ENCODE assay signal across 19 cellular contexts in the genomic region with DNA sequence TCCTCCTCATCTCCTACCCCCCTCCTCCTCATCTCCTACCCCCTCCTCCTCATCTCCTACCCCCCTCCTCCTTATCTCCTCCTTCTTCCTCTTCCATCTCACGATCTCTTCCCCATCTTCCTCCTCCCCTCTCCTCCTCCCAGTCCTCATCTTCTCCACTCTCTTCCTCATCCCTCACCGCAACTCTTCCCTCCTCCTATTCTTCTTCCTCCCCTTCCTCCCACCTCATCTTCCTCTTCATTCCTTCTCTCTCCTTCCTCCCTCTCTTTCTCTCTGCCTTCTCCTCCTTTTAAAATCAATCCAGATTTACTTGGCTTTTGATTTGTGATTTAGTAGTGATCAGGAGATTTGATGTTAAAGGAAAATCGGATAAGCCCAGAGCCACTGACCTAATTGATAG. TPM values are rescaled to one million over a fixed set of nuclear protein-coding genes. Genes with fewer than 3 reads are reported as not detected.
A peak's percentile ranks its signal among the peaks of the same experiment; 100 is the strongest.
DNase-seq lines count a peak whose midpoint lies in the region; ATAC-seq, FAIRE-seq and TF ChIP-seq lines count a peak whose summit lies in the region.
"Had no signal": no experiment of that assay in that cellular context is flagged by ENCODE, and none has a peak within 500 bp of the region (broad histone marks: within the 10 kb centered on the region; RNA-seq: fewer than 3 reads in every experiment).

No MANE protein-coding gene starts in this region.

- H3K4me3 ChIP-seq in HepG2 (replicated peaks in 1 of 3; ENCODE audit: insufficient read depth in 1 of 3, low read depth in 2 of 3, low read length in 3 of 3) (no peak overlapping the region), right lobe of liver (no peak overlapping the region)
- H3K4me3 ChIP-seq: BLaER1 had no signal

- H3K27ac Mint-ChIP-seq in WTC11: no peak overlapping the region
- H3K27ac Mint-ChIP-seq in glutamatergic neuron (ENCODE audit: unreplicated experiment): peak overlapping the region; percentile 52
- H3K27ac Mint-ChIP-seq in stimulated activated naive CD8-positive, alpha-beta T cell treated with anti-CD3 and anti-CD28 coated beads, Interleukin-15, amount 100 ng/mL, for 72 hours: peak overlapping the region; percentile 23 to 83
- H3K27ac Mint-ChIP-seq: CD4-positive, alpha-beta memory T cell had no signal

- H3K4me2 ChIP-seq in HepG2 (ENCODE audit: low read depth, low read length): no peak overlapping the region
- H3K4me2 ChIP-seq: BLaER1 had no signal

- H3K9me3 ChIP-seq in HepG2 (ENCODE audit: low read length): no peaks in the 10 kb centered on the region
- no peaks in the 10 kb centered on the region for H3K9me3 ChIP-seq in right lobe of liver
- H3K9me3 ChIP-seq: BLaER1 had no signal

- BruUV-seq in HepG2 (replicated peaks; lab: Mats Ljungman, UMichigan): no TSS peak

- CTCF ChIA-PET in HepG2 (lab: Yijun Ruan, JAX; ENCODE audit: low intra/inter-chr PET ratio, low total read pairs): no interaction called here
- CTCF ChIA-PET in WTC11 (lab: Charles Lee): no interaction called here

- H3K27ac ChIP-seq in HepG2 (ENCODE audit: extremely low read length, insufficient read depth, low read length): no peak overlapping the region
- H3K27ac ChIP-seq in right lobe of liver: no peak overlapping the region
- H3K27ac ChIP-seq: BLaER1, HL-60 had no signal

- no peak overlapping the region for H3K4me3 Mint-ChIP-seq in WTC11
- H3K4me3 Mint-ChIP-seq in glutamatergic neuron (ENCODE audit: unreplicated experiment): no peak overlapping the region
- H3K4me3 Mint-ChIP-seq in stimulated activated naive CD8-positive, alpha-beta T cell treated with anti-CD3 and anti-CD28 coated beads, Interleukin-15, amount 100 ng/mL, for 72 hours: no peak overlapping the region
- H3K4me3 Mint-ChIP-seq: CD4-positive, alpha-beta memory T cell; H9 had no signal

- no peaks in the 10 kb centered on the region for H3K36me3 Mint-ChIP-seq in WTC11
- H3K36me3 Mint-ChIP-seq in glutamatergic neuron (ENCODE audit: unreplicated experiment): no peaks in the 10 kb centered on the region
- H3K36me3 Mint-ChIP-seq: CD14-positive monocyte; CD4-positive, alpha-beta memory T cell had no signal

- H3K9me3 Mint-ChIP-seq in WTC11 (no peaks in the 10 kb centered on the region), glutamatergic neuron (ENCODE audit: unreplicated experiment) (peaks cover 2% of the 10 kb centered on the region)
- no peaks in the 10 kb centered on the region for H3K9me3 Mint-ChIP-seq in stimulated activated naive CD8-positive, alpha-beta T cell treated with anti-CD3 and anti-CD28 coated beads, Interleukin-15, amount 100 ng/mL, for 72 hours
- H3K9me3 Mint-ChIP-seq: CD14-positive monocyte; CD4-positive, alpha-beta memory T cell; H9 had no signal

- no peak overlapping the region for H2AFZ ChIP-seq in HepG2 (ENCODE audit: low read length)

- WGBS in HepG2 (ENCODE audit: low lambda C conversion rate): 80% methylated on average over 3 of the region's 3 CpGs
- 68% methylated on average over 3 of the region's 3 CpGs for WGBS in right lobe of liver (ENCODE audit: insufficient coverage, low coverage, low lambda C conversion rate, missing lambda C conversion rate)

- H3K27me3 Mint-ChIP-seq in WTC11 (ENCODE audit: low read depth) (no peaks in the 10 kb centered on the region), glutamatergic neuron (ENCODE audit: unreplicated experiment) (no peaks in the 10 kb centered on the region)
- peaks cover 15% of the 10 kb centered on the region for H3K27me3 Mint-ChIP-seq in stimulated activated naive CD8-positive, alpha-beta T cell treated with anti-CD3 and anti-CD28 coated beads, Interleukin-15, amount 100 ng/mL, for 72 hours

- POLR2A ChIA-PET in HepG2 (lab: Yijun Ruan, JAX): no interaction called here
- POLR2A ChIA-PET in WTC11 (lab: Charles Lee): no interaction called here

- H3K9ac ChIP-seq in HepG2 (ENCODE audit: insufficient read depth, low read depth, low read length): no peak overlapping the region
- H3K9ac ChIP-seq: BLaER1 had no signal

- in situ Hi-C loops in HepG2 (cut with HindIII; ENCODE audit: extremely low pct_ligation_motif_present, low pct_unique_long_range_greater_than_20kb): no loop called here

- H4K20me1 ChIP-seq in HepG2 (ENCODE audit: insufficient read depth, low read length): no peaks in the 10 kb centered on the region
- H4K20me1 ChIP-seq: BLaER1 had no signal

- H3K4me1 ChIP-seq in HepG2 (ENCODE audit: insufficient read depth, low read length) (peaks cover 63% of the 10 kb centered on the region), right lobe of liver (peaks cover 0 to 18% (median 4%) of the 10 kb centered on the region in 4 donors)
- H3K4me1 ChIP-seq: BLaER1 had no signal

- peaks cover 53% of the 10 kb centered on the region for H3K4me1 Mint-ChIP-seq in WTC11
- H3K4me1 Mint-ChIP-seq in glutamatergic neuron (ENCODE audit: low read depth, unreplicated experiment): peaks cover 7% of the 10 kb centered on the region
- no peaks in the 10 kb centered on the region for H3K4me1 Mint-ChIP-seq in stimulated activated naive CD8-positive, alpha-beta T cell treated with anti-CD3 and anti-CD28 coated beads, Interleukin-15, amount 100 ng/mL, for 72 hours

- no peak for TF ChIP-seq POLR2A in HepG2 (IDR thresholded peaks at IDR 0.05; ENCODE audit: insufficient read depth in 1 of 2, low read depth in 2 of 2, low read length in 2 of 2)
- TF ChIP-seq POLR2A in right lobe of liver (IDR thresholded peaks at IDR 0.05): no peak

- H3K27me3 ChIP-seq in HepG2 (ENCODE audit: control insufficient read depth in 1 of 2, insufficient read depth in 2 of 2, low read length in 2 of 2): peaks cover 0 to 1% of the 10 kb centered on the region in 2 experiments; a peak in 2 of 5 replicates
- no peaks in the 10 kb centered on the region for H3K27me3 ChIP-seq in right lobe of liver
- H3K27me3 ChIP-seq: BLaER1 had no signal

- TF ChIP-seq CTCF in HepG2 (CRISPR knock-in tag; IDR thresholded peaks at IDR 0.05) (no peak), right lobe of liver (IDR thresholded peaks at IDR 0.05) (no peak), WTC11 (IDR thresholded peaks at IDR 0.05) (no peak), glutamatergic neuron (IDR thresholded peaks at IDR 0.05; ENCODE audit: partially characterized antibody, unreplicated experiment) (no peak)

- no peaks in the 10 kb centered on the region for H3K36me3 ChIP-seq in HepG2 (replicated peaks in 1 of 2; ENCODE audit: control insufficient read depth in 1 of 2, insufficient read depth in 2 of 2, low read length in 2 of 2)
- no peaks in the 10 kb centered on the region for H3K36me3 ChIP-seq in right lobe of liver
- H3K36me3 ChIP-seq: BLaER1 had no signal

- TF ChIP-seq EP300 in HepG2 (IDR thresholded peaks at IDR 0.05; ENCODE audit: low read depth in 2 of 2, low read length in 2 of 2) (no peak), HepG2 (CRISPR knock-in tag; IDR thresholded peaks at IDR 0.05; ENCODE audit: borderline replicate concordance) (no peak)

- no peak for FAIRE-seq in HepG2 (lab: Jason Lieb, UNC)

- H3K79me2 ChIP-seq in HepG2 (ENCODE audit: insufficient read depth, low read length): no peaks in the 10 kb centered on the region

- no peak for DNase-seq in HepG2 (ENCODE audit: low spot score)
- no peak for DNase-seq in right lobe of liver
- no peak for DNase-seq in WTC11 (ENCODE audit: low spot score)
- DNase-seq in glutamatergic neuron: no peak
- no peak for DNase-seq in stimulated activated naive CD8-positive, alpha-beta T cell treated with anti-CD3 and anti-CD28 coated beads, Interleukin-15, amount 100 ng/mL, for 72 hours
- no peak for DNase-seq in NCI-H524 treated with DMSO at 0.1 percent for 48 hours (lab: John Stamatoyannopoulos, UW)
- DNase-seq: 8988T; CD4-positive, alpha-beta memory T cell; DMS153; DMS79 treated with DMSO at 0.1 percent for 48 hours; GF-D8; GOT3; H9; IMR-90 had no signal

- no peak for ATAC-seq in HepG2
- ATAC-seq in right lobe of liver: no peak
- ATAC-seq in WTC11: no peak
- no peak for ATAC-seq in stimulated activated naive CD8-positive, alpha-beta T cell treated with anti-CD3 and anti-CD28 coated beads, Interleukin-15, amount 100 ng/mL, for 72 hours
- no peak for ATAC-seq in HG02840 (IDR thresholded peaks at IDR 0.05; ENCODE audit: low FRiP score, unreplicated experiment)
- no peak for ATAC-seq in HG03432 (IDR thresholded peaks at IDR 0.05; ENCODE audit: unreplicated experiment)

- TF ChIP-seq RAD21 in HepG2 (CRISPR knock-in tag; IDR thresholded peaks at IDR 0.05): no peak

- intact Hi-C loops in HepG2 (cut with micrococcal nuclease; ENCODE audit: unreplicated experiment): no loop called here
- intact Hi-C loops in right lobe of liver (cut with DNase I): no loop called here

TF ChIP-seq in HepG2, 621 proteins besides CTCF, POLR2A, EP300 and RAD21 (continues in another document):
- peak; percentile 42 for TF ChIP-seq HNRNPK (IDR thresholded peaks at IDR 0.05; ENCODE audit: low read depth, low read length, poor library complexity, severe bottlenecking)

TF ChIP-seq in WTC11, 78 proteins besides CTCF, POLR2A, EP300 and RAD21:
- TF ChIP-seq ZNF263 (CRISPR knock-in tag; IDR thresholded peaks at IDR 0.05; ENCODE audit: low read depth) (peak; percentile 22; the same call in 1 of the 2 replicates), GTF2I (CRISPR knock-in tag; conservative IDR thresholded peaks at IDR 0.05) (no peak)

RNA-seq across cellular contexts. Expression of a gene that starts 15.0 kb away (rescaled TPM):
- total RNA-seq in HepG2 (2016; rRNA removed; fragmentation: Illumina TruSeq; extraction: Trizol) (103 and 107 TPM in 2 replicates), right lobe of liver (10 to 100 TPM; 15.3 to 24.3 (median 19.2) TPM), WTC11 (2021) (117 to 123 TPM (median 120 TPM) in 3 replicates), glutamatergic neuron (ENCODE audit: unreplicated experiment) (62.7 TPM)
- total RNA-seq in HepG2 (2016; cell fraction: cytosol; rRNA removed; fragmentation: Illumina TruSeq; extraction: Trizol; ENCODE audit: low read depth): 294 and 338 TPM in 2 replicates
- 97.4 and 104 TPM in 2 replicates for total RNA-seq in HepG2 (2016; cell fraction: insoluble cytoplasmic fraction; rRNA removed; fragmentation: Illumina TruSeq; extraction: Trizol)
- 322 and 357 TPM in 2 replicates for total RNA-seq in HepG2 (2016; cell fraction: membrane; rRNA removed; fragmentation: Illumina TruSeq; extraction: Trizol)
- total RNA-seq in HepG2 (2016; cell fraction: nucleus; rRNA removed; fragmentation: Illumina TruSeq; extraction: Trizol): 52.9 and 56.3 TPM in 2 replicates
- polyA plus RNA-seq in HepG2 (2011; rRNA removed): 68.6 and 81.5 TPM in 2 replicates
- 64.4 and 81.3 TPM in 2 replicates for polyA plus RNA-seq in HepG2 (2011; cell fraction: cytosol; rRNA removed)
- 46.1 and 59.4 TPM in 2 replicates for polyA plus RNA-seq in HepG2 (2011; cell fraction: nucleus; rRNA removed)
- polyA plus RNA-seq in HepG2 (2012): 97.1 and 100 TPM in 2 replicates
- 345 and 348 TPM in 2 replicates for polyA plus RNA-seq in HepG2 (2016; cell fraction: cytosol; fragmentation: Illumina TruSeq; extraction: Trizol; ENCODE audit: low read depth)
- polyA plus RNA-seq in HepG2 (2016; cell fraction: insoluble cytoplasmic fraction; fragmentation: Illumina TruSeq; extraction: Trizol; ENCODE audit: low read depth): 95.3 and 104 TPM in 2 replicates
- 290 and 313 TPM in 2 replicates for polyA plus RNA-seq in HepG2 (2016; cell fraction: membrane; fragmentation: Illumina TruSeq; extraction: Trizol; ENCODE audit: low read depth)
- 82.4 and 85.5 TPM in 2 replicates for polyA plus RNA-seq in HepG2 (2016; cell fraction: nucleus; fragmentation: Illumina TruSeq; extraction: Trizol; ENCODE audit: insufficient read depth, low read depth)
- polyA minus RNA-seq in HepG2 (2011; rRNA and poly(A)+ RNA removed; ENCODE audit: low replicate concordance): 36.5 and 45.8 TPM in 2 replicates
- 34.5 and 35.2 TPM in 2 replicates for polyA minus RNA-seq in HepG2 (2011; cell fraction: cytosol; rRNA and poly(A)+ RNA removed)
- 47.1 and 52.1 TPM in 2 replicates for polyA minus RNA-seq in HepG2 (2011; cell fraction: nucleus; rRNA and poly(A)+ RNA removed)
